1 cellular context compared by ENCODE assay signal in the genomic region with DNA sequence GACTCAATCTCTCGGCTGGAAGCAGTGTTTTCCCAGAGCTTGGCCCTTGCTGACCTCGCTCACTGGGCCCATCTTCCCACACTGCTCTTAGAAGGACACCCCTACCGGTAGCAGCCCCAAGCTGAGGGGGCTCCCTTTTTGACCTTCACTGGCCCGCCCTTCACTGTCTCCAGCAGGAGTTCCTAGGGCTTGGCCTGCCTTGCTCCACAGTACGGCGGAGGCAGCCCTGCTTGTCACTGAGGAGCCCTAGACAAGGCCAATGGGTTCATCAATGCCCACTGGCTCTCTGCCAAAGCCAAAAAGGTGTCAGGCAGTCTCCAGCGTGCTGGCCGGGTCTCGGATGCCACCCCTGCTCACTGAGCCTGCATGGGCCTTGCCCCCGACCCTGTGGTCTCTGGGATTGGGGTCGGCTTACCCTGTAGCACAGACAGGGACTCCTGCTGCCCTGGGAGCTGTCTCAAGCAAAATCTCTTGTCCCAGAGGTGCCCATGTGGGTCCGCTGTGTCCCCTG.
A peak's percentile ranks its signal among the peaks of the same experiment; 100 is the strongest.
TF ChIP-seq lines count a peak whose summit lies in the region.

No MANE protein-coding gene starts in this region.

TF ChIP-seq in K562, 482 proteins besides CTCF, POLR2A, EP300 and RAD21:
- TF ChIP-seq ATF7 (IDR thresholded peaks at IDR 0.05) (no peak), RBFOX2 (IDR thresholded peaks at IDR 0.05; ENCODE audit: low read depth, low read length) (peak; percentile 20; the same call in 1 of the 2 replicates), POLR2G (IDR thresholded peaks at IDR 0.05; ENCODE audit: low read depth, low read length) (peak; percentile 24), NFIC (IDR thresholded peaks at IDR 0.05) (peak; percentile 67), NFE2L1 (tag; IDR thresholded peaks at IDR 0.05; ENCODE audit: borderline replicate concordance, low read depth) (no peak), MYBL2 (IDR thresholded peaks at IDR 0.05; ENCODE audit: low read depth) (no peak), MYBL2 (CRISPR knock-in tag; IDR thresholded peaks at IDR 0.05; ENCODE audit: borderline replicate concordance) (no peak), LARP7 (IDR thresholded peaks at IDR 0.05) (no peak), BDP1 (IDR thresholded peaks at IDR 0.05; ENCODE audit: insufficient read depth, insufficient read length) (no peak), SUPT5H (IDR thresholded peaks at IDR 0.05) (0 out of 2 replicates have a peak, but pooled peaks have one; percentile 19)
- TF ChIP-seq, protein P1, sequence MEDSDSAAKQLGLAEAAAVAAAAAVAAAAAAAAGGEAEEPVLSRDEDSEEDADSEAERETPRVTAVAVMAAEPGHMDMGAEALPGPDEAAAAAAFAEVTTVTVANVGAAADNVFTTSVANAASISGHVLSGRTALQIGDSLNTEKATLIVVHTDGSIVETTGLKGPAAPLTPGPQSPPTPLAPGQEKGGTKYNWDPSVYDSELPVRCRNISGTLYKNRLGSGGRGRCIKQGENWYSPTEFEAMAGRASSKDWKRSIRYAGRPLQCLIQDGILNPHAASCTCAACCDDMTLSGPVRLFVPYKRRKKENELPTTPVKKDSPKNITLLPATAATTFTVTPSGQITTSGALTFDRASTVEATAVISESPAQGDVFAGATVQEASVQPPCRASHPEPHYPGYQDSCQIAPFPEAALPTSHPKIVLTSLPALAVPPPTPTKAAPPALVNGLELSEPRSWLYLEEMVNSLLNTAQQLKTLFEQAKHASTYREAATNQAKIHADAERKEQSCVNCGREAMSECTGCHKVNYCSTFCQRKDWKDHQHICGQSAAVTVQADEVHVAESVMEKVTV (CRISPR knock-in tag; IDR thresholded peaks at IDR 0.05) = no peak
- TF ChIP-seq, protein P2, sequence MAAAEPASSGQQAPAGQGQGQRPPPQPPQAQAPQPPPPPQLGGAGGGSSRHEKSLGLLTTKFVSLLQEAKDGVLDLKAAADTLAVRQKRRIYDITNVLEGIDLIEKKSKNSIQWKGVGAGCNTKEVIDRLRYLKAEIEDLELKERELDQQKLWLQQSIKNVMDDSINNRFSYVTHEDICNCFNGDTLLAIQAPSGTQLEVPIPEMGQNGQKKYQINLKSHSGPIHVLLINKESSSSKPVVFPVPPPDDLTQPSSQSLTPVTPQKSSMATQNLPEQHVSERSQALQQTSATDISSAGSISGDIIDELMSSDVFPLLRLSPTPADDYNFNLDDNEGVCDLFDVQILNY (CRISPR knock-in tag; IDR thresholded peaks at IDR 0.05) = no peak
- TF ChIP-seq, protein P3, sequence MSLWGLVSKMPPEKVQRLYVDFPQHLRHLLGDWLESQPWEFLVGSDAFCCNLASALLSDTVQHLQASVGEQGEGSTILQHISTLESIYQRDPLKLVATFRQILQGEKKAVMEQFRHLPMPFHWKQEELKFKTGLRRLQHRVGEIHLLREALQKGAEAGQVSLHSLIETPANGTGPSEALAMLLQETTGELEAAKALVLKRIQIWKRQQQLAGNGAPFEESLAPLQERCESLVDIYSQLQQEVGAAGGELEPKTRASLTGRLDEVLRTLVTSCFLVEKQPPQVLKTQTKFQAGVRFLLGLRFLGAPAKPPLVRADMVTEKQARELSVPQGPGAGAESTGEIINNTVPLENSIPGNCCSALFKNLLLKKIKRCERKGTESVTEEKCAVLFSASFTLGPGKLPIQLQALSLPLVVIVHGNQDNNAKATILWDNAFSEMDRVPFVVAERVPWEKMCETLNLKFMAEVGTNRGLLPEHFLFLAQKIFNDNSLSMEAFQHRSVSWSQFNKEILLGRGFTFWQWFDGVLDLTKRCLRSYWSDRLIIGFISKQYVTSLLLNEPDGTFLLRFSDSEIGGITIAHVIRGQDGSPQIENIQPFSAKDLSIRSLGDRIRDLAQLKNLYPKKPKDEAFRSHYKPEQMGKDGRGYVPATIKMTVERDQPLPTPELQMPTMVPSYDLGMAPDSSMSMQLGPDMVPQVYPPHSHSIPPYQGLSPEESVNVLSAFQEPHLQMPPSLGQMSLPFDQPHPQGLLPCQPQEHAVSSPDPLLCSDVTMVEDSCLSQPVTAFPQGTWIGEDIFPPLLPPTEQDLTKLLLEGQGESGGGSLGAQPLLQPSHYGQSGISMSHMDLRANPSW (CRISPR knock-in tag; IDR thresholded peaks at IDR 0.05) = no peak
